1 cellular context compared by ENCODE assay signal in genomic region chr16:58850019-58850626, GRCh38.
TF ChIP-seq lines count a peak whose summit lies in the region.

No MANE protein-coding gene starts in this region.

TF ChIP-seq in GM23338, 12 proteins besides CTCF, POLR2A, EP300 and RAD21 (continued from another document):
- TF ChIP-seq ZNF462 (CRISPR knock-in tag; IDR thresholded peaks at IDR 0.05) (no peak), EZH2phosphoT487 (IDR thresholded peaks at IDR 0.05; ENCODE audit: unreplicated experiment) (no peak)
TF ChIP-seq in GM23338: peak in this region for 0.
